In genomic region chr1:193749868-193750267, GRCh38 we compare ENCODE assay signal across 7 cellular contexts.
"Had no signal": no experiment of that assay in that cellular context is flagged by ENCODE, and none has a peak within 500 bp of the region (broad histone marks: within the 10 kb centered on the region; RNA-seq: fewer than 3 reads in every experiment).

No MANE protein-coding gene starts in this region.

- FAIRE-seq: HepG2 had no signal

- DNase-seq: GM23248, GOT3, H7, HFFc6, KBM-7 had no signal

- ATAC-seq: HCT116, HepG2 had no signal
